ENCODE assay signal across 1 cellular context in genomic region chr11:79437274-79437980, GRCh38.
TF ChIP-seq lines count a peak whose summit lies in the region.

No MANE protein-coding gene starts in this region.

TF ChIP-seq in IMR-90, 13 proteins besides CTCF, POLR2A, EP300 and RAD21 (continued from another document):
- TF ChIP-seq CHD1 (IDR thresholded peaks at IDR 0.05; ENCODE audit: low read depth, low read length) (no peak), MAZ (IDR thresholded peaks at IDR 0.05; ENCODE audit: borderline replicate concordance, low read depth, low read length) (no peak)
